In the genomic region with DNA sequence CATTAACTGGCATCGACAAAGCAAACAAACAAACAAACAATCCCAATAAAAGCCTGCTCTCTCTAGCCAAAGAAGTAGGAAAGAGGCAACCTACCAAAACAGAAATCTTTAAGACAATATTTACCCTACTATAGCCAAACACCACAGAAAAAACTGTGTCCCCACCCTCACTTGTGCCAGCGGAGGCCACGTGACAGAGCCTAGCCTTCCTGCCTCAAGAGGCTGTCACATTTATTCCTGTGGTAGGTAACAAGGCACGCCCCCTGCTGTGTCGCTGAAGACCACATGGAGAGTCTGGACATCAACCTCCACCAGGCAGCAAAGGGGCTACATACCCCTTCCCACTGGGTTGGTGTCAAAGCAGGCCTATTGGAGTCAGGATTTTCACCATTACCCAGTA, we compare ENCODE assay signal across 17 cellular contexts.
"Had no signal": no experiment of that assay in that cellular context is flagged by ENCODE, and none has a peak within 500 bp of the region (broad histone marks: within the 10 kb centered on the region; RNA-seq: fewer than 3 reads in every experiment).

No MANE protein-coding gene starts in this region.

- H3K4me3 ChIP-seq: coronary artery, esophagus muscularis mucosa, thyroid gland had no signal

- H3K9me3 ChIP-seq: esophagus muscularis mucosa, thyroid gland had no signal

- H3K4me3 Mint-ChIP-seq: activated CD4-positive, alpha-beta T cell treated with anti-CD3 and anti-CD28 coated beads, Interleukin-2, amount 10 ng/mL, durations not matched to agents 7 days and 5 days; activated naive CD8-positive, alpha-beta T cell treated with anti-CD3 and anti-CD28 coated beads, Interleukin-2, amount 10 ng/mL, durations not matched to agents 7 days and 5 days; activated T-helper 1 cell treated with anti-CD3 and anti-CD28 coated beads, Interleukin-12 subunit alpha, Interleukin-12 subunit beta, Interleukin-2, Interleukin-4 antibody, amounts not matched to agents 30 ng/mL and 10 ng/mL and 1 ng/mL, durations not matched to agents 14 hours and 24 hours and 36 hours; central memory CD8-positive, alpha-beta T cell; memory B cell; nephron; stimulated activated effector memory CD8-positive, alpha-beta T cell treated with anti-CD3 and anti-CD28 coated beads, Interleukin-12 subunit alpha, Interleukin-12 subunit beta, amount 100 ng/mL, for 72 hours had no signal

- ATAC-seq: left ventricle myocardium superior; sciatic nerve; stimulated activated effector memory CD8-positive, alpha-beta T cell treated with anti-CD3 and anti-CD28 coated beads, Interleukin-12 subunit alpha, Interleukin-12 subunit beta, amount 100 ng/mL, for 72 hours had no signal

- H3K27ac ChIP-seq: brain microvascular endothelial cell, coronary artery, esophagus muscularis mucosa, thyroid gland had no signal

- DNase-seq: activated CD4-positive, alpha-beta T cell treated with anti-CD3 and anti-CD28 coated beads, Interleukin-2, amount 10 ng/mL, durations not matched to agents 7 days and 5 days; activated CD4-positive, CD25-positive, alpha-beta regulatory T cell; activated CD8-positive, alpha-beta memory T cell treated with anti-CD3 and anti-CD28 coated beads for 24 hours; activated naive CD8-positive, alpha-beta T cell treated with anti-CD3 and anti-CD28 coated beads, Interleukin-2, amount 10 ng/mL, durations not matched to agents 7 days and 5 days; anterior cingulate cortex; brain microvascular endothelial cell; left ventricle myocardium superior; T-helper 2 cell; thyroid gland had no signal

- H3K36me3 ChIP-seq: brain microvascular endothelial cell, esophagus muscularis mucosa, thyroid gland had no signal

- H3K27me3 Mint-ChIP-seq: central memory CD8-positive, alpha-beta T cell; memory B cell had no signal

- H3K36me3 Mint-ChIP-seq: stimulated activated effector memory CD8-positive, alpha-beta T cell treated with anti-CD3 and anti-CD28 coated beads, Interleukin-12 subunit alpha, Interleukin-12 subunit beta, amount 100 ng/mL, for 72 hours had no signal

- H3K4me1 ChIP-seq: esophagus muscularis mucosa, thyroid gland had no signal

- H3K27me3 ChIP-seq: brain microvascular endothelial cell, esophagus muscularis mucosa, thyroid gland had no signal

- H3K4me1 Mint-ChIP-seq: activated CD4-positive, alpha-beta T cell treated with anti-CD3 and anti-CD28 coated beads, Interleukin-2, amount 10 ng/mL, durations not matched to agents 7 days and 5 days; activated naive CD8-positive, alpha-beta T cell treated with anti-CD3 and anti-CD28 coated beads, Interleukin-2, amount 10 ng/mL, durations not matched to agents 7 days and 5 days; central memory CD8-positive, alpha-beta T cell; memory B cell; nephron; stimulated activated effector memory CD8-positive, alpha-beta T cell treated with anti-CD3 and anti-CD28 coated beads, Interleukin-12 subunit alpha, Interleukin-12 subunit beta, amount 100 ng/mL, for 72 hours had no signal

- H3K27ac Mint-ChIP-seq: activated CD4-positive, alpha-beta T cell treated with anti-CD3 and anti-CD28 coated beads, Interleukin-2, amount 10 ng/mL, durations not matched to agents 7 days and 5 days; activated naive CD8-positive, alpha-beta T cell treated with anti-CD3 and anti-CD28 coated beads, Interleukin-2, amount 10 ng/mL, durations not matched to agents 7 days and 5 days; activated T-helper 1 cell treated with anti-CD3 and anti-CD28 coated beads, Interleukin-12 subunit alpha, Interleukin-12 subunit beta, Interleukin-2, Interleukin-4 antibody, amounts not matched to agents 30 ng/mL and 10 ng/mL and 1 ng/mL, durations not matched to agents 14 hours and 24 hours and 36 hours; memory B cell; stimulated activated effector memory CD8-positive, alpha-beta T cell treated with anti-CD3 and anti-CD28 coated beads, Interleukin-12 subunit alpha, Interleukin-12 subunit beta, amount 100 ng/mL, for 72 hours had no signal

- H3K9me3 Mint-ChIP-seq: central memory CD8-positive, alpha-beta T cell; memory B cell; stimulated activated effector memory CD8-positive, alpha-beta T cell treated with anti-CD3 and anti-CD28 coated beads, Interleukin-12 subunit alpha, Interleukin-12 subunit beta, amount 100 ng/mL, for 72 hours had no signal
